In genomic region chr17:81398855-81399451, GRCh38 we compare ENCODE assay signal across 8 cellular contexts. TPM values are rescaled to one million over a fixed set of nuclear protein-coding genes. Genes with fewer than 3 reads are reported as not detected.
DNase-seq lines count a peak whose midpoint lies in the region; ATAC-seq and TF ChIP-seq lines count a peak whose summit lies in the region.

No MANE protein-coding gene starts in this region.

- CTCF ChIA-PET in activated naive CD4-positive, alpha-beta T cell treated with anti-CD3 and anti-CD28 coated beads, Interleukin-2, amount 10 ng/mL, durations not matched to agents 7 days and 5 days (lab: Charles Lee) = no interaction called here

- TF ChIP-seq POLR2A in lower leg skin (IDR thresholded peaks at IDR 0.05) = no peak

- peaks cover 24% of the 10 kb centered on the region for H3K4me1 Mint-ChIP-seq in activated naive CD4-positive, alpha-beta T cell treated with anti-CD3 and anti-CD28 coated beads, Interleukin-2, amount 10 ng/mL, durations not matched to agents 7 days and 5 days
- H3K4me1 Mint-ChIP-seq in type B pancreatic cell (ENCODE audit: unreplicated experiment) = peaks cover 43% of the 10 kb centered on the region

- peak overlapping the region; percentile 86 for H3K27ac Mint-ChIP-seq in activated naive CD4-positive, alpha-beta T cell treated with anti-CD3 and anti-CD28 coated beads, Interleukin-2, amount 10 ng/mL, durations not matched to agents 7 days and 5 days
- H3K27ac Mint-ChIP-seq in type B pancreatic cell = peak overlapping the region; percentile 97

- no peaks in the 10 kb centered on the region for H3K9me3 Mint-ChIP-seq in activated naive CD4-positive, alpha-beta T cell treated with anti-CD3 and anti-CD28 coated beads, Interleukin-2, amount 10 ng/mL, durations not matched to agents 7 days and 5 days
- H3K9me3 Mint-ChIP-seq in type B pancreatic cell = no peaks in the 10 kb centered on the region

- peak overlapping the region; percentile 69 for H3K4me3 Mint-ChIP-seq in activated naive CD4-positive, alpha-beta T cell treated with anti-CD3 and anti-CD28 coated beads, Interleukin-2, amount 10 ng/mL, durations not matched to agents 7 days and 5 days
- H3K4me3 Mint-ChIP-seq in type B pancreatic cell = peak overlapping the region; percentile 97

- intact Hi-C loops in lower leg skin (cut with DNase I; ENCODE audit: low total_unique reads) = loop anchor here (5.0 kb wide), 1 partner anchor 113 kb away; the partner anchor contains the start of gene ACTG1

- TF ChIP-seq CTCF in astrocyte of the cerebellum (IDR thresholded peaks at IDR 0.05; ENCODE audit: low read depth, low read length, missing control alignments) (no peak), lower leg skin (IDR thresholded peaks at IDR 0.05) (no peak), type B pancreatic cell (conservative IDR thresholded peaks at IDR 0.05) (no peak)

- H3K27me3 Mint-ChIP-seq in activated naive CD4-positive, alpha-beta T cell treated with anti-CD3 and anti-CD28 coated beads, Interleukin-2, amount 10 ng/mL, durations not matched to agents 7 days and 5 days = peaks cover 97% of the 10 kb centered on the region
- H3K27me3 Mint-ChIP-seq in type B pancreatic cell = peaks cover 8% of the 10 kb centered on the region

- DNase-seq in activated naive CD4-positive, alpha-beta T cell treated with anti-CD3 and anti-CD28 coated beads, Interleukin-2, amount 10 ng/mL, durations not matched to agents 7 days and 5 days = no peak
- no peak for DNase-seq in activated naive CD4-positive, alpha-beta T cell treated with Interleukin-2 at 50 U/mL for 16 hours
- no peak for DNase-seq in astrocyte of the cerebellum (ENCODE audit: low read depth)
- DNase-seq in lower leg skin (ENCODE audit: low spot score in 2 of 2) = no peak
- DNase-seq in type B pancreatic cell (ENCODE audit: extremely low spot score, unreplicated experiment) = no peak
- no peak for DNase-seq in stimulated activated CD4-positive, alpha-beta T cell treated with anti-CD3 and anti-CD28 coated beads, Interleukin-15, amount 100 ng/mL, for 24 hours
- DNase-seq in mucosa of gallbladder (ENCODE audit: low spot score) = no peak

- peaks cover 6% of the 10 kb centered on the region for H3K36me3 Mint-ChIP-seq in activated naive CD4-positive, alpha-beta T cell treated with anti-CD3 and anti-CD28 coated beads, Interleukin-2, amount 10 ng/mL, durations not matched to agents 7 days and 5 days
- peaks cover 7% of the 10 kb centered on the region for H3K36me3 Mint-ChIP-seq in type B pancreatic cell

- in situ Hi-C loops in astrocyte of the cerebellum (cut with HindIII; ENCODE audit: low sequenced_read_pairs) = loop anchor here (10.0 kb wide), 1 partner anchor 114 kb away; no protein-coding TSS in a partner anchor

- 0 to 1% methylated on average over 15 to 20 of the region's 51 CpGs for WGBS in lower leg skin, 2 donors

- ATAC-seq in activated CD4-positive, CD25-positive, alpha-beta regulatory T cell treated with anti-CD3 and anti-CD28 coated beads, Interleukin-2, amount 50 U/mL, for 24 hours = no peak

- peak overlapping the region; percentile 72 for H3K4me3 ChIP-seq in astrocyte of the cerebellum (ENCODE audit: low read depth, low read length)
- peak overlapping the region; percentile 31 for H3K4me3 ChIP-seq in lower leg skin (ENCODE audit: low read depth, poor library complexity, severe bottlenecking)

RNA-seq across cellular contexts. Expression of gene BAHCC1, which starts 3.7 kb away (rescaled TPM):
- total RNA-seq in lower leg skin (10 to 100 TPM in 2 of 4 donors, 1 to 10 TPM in 2; 4.1 to 14.2 (median 10.0) TPM), type B pancreatic cell (ENCODE audit: low replicate concordance) (23.0 and 74.3 TPM in 2 replicates), mucosa of gallbladder (77.4 TPM)
